Comparison of ENCODE assay signal across 7 cellular contexts in the genomic region with DNA sequence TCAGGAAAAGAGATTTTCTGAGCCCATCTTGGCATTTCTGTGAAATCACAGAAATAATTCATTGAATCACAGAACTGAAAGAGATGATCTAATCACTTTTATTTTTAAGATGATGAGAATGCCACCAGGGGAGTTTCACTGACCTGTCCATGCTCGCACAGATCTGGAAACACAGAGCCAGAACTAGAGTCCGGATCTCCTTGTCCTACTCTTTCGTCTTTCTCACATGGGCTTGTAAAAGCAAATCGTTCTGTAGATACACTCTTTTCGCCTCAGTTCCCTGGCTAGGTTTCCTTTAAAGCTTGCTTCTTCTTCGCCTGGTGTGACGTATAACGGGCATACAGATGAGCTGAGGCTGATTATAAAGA.
A peak's percentile ranks its signal among the peaks of the same experiment; 100 is the strongest.
DNase-seq lines count a peak whose midpoint lies in the region; ATAC-seq and TF ChIP-seq lines count a peak whose summit lies in the region.

No MANE protein-coding gene starts in this region.

- H3K4me3 ChIP-seq in fibroblast of mammary gland (ENCODE audit: control insufficient read depth, low read depth, low read length): peak overlapping the region; percentile 20

- peak; percentile 37 for ATAC-seq in GM21367 (IDR thresholded peaks at IDR 0.05; ENCODE audit: unreplicated experiment)
- ATAC-seq in HG03565 (IDR thresholded peaks at IDR 0.05; ENCODE audit: unreplicated experiment): peak; percentile 25

- no peak for DNase-seq in fibroblast of mammary gland (ENCODE audit: low read depth)
- DNase-seq in superior temporal gyrus (ENCODE audit: extremely low spot score): peak; percentile 62
- DNase-seq in NCI-H1436 (lab: John Stamatoyannopoulos, UW): no peak
- DNase-seq in T-helper 1 cell: no peak
- no peak for DNase-seq in retina

- TF ChIP-seq CTCF in fibroblast of mammary gland (conservative IDR thresholded peaks at IDR 0.05; ENCODE audit: control insufficient read depth, insufficient read depth, low read depth, low read length): no peak
